ENCODE assay signal across 1 cellular context in the genomic region with DNA sequence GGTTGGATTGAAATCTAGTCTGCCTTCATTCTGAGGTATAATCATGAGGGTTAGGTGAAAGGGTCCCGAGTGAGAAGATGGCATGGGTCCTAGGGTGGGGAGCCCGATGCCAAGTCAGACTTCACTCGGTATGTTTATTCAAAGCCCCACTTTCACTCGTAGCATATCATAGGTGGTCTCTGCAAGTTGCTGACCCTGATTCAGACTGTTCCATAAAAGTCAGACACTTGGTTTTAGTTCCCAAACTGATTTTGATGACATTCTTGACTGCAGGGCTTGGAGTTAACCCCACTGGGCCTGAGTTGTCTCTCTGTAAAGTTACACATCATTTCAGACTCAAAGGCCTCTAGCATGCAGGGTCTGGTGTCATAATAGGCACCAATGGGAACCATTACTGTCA.
TF ChIP-seq lines count a peak whose summit lies in the region.

No MANE protein-coding gene starts in this region.

TF ChIP-seq in K562, 482 proteins besides CTCF, POLR2A, EP300 and RAD21:
- TF ChIP-seq SUPT5H (IDR thresholded peaks at IDR 0.05) (0 out of 2 replicates have a peak, but pooled peaks have one; percentile 12), POLR2B (IDR thresholded peaks at IDR 0.05; ENCODE audit: low read depth, partially characterized antibody) (peak; percentile 25), ZBTB8A (IDR thresholded peaks at IDR 0.05; ENCODE audit: partially characterized antibody) (no peak)
